8 cellular contexts compared by ENCODE assay signal in genomic region chr6:24403501-24403824, GRCh38. TPM values are rescaled to one million over a fixed set of nuclear protein-coding genes. Genes with fewer than 3 reads are reported as not detected.
DNase-seq lines count a peak whose midpoint lies in the region; ATAC-seq, FAIRE-seq and TF ChIP-seq lines count a peak whose summit lies in the region.

No MANE protein-coding gene starts in this region.

- DNase-seq in activated CD4-positive, alpha-beta T cell treated with anti-CD3 and anti-CD28 coated beads for 36 hours = no peak
- DNase-seq in activated CD4-positive, alpha-beta T cell treated with anti-CD3 and anti-CD28 coated beads for 48 hours = no peak
- DNase-seq in activated T-helper 2 cell treated with anti-CD3 and anti-CD28 coated beads, Interferon-gamma antibody, Interleukin-2, Interleukin-4, amounts not matched to agents 10 μg/mL and 5 μg/mL and 100 μg/mL, durations not matched to agents 14 hours and 24 hours and 36 hours (ENCODE audit: low spot score) = no peak
- no peak for DNase-seq in kidney
- no peak for DNase-seq in thoracic aorta (ENCODE audit: low spot score)
- no peak for DNase-seq in CD1c-positive myeloid dendritic cell (ENCODE audit: extremely low spot score)
- no peak for DNase-seq in HuH-7.5 (ENCODE audit: low spot score)

- H3K4me3 Mint-ChIP-seq in activated CD4-positive, alpha-beta T cell treated with anti-CD3 and anti-CD28 coated beads for 36 hours = peak overlapping the region; percentile 93
- peak overlapping the region; percentile 99 for H3K4me3 Mint-ChIP-seq in activated T-helper 2 cell treated with anti-CD3 and anti-CD28 coated beads, Interferon-gamma antibody, Interleukin-2, Interleukin-4, amounts not matched to agents 10 μg/mL and 5 μg/mL and 100 μg/mL, durations not matched to agents 14 hours and 24 hours and 36 hours (ENCODE audit: low read depth)

- H3K27ac Mint-ChIP-seq in activated CD4-positive, alpha-beta T cell treated with anti-CD3 and anti-CD28 coated beads for 36 hours = peak overlapping the region; percentile 86
- peak overlapping the region; percentile 83 for H3K27ac Mint-ChIP-seq in activated T-helper 2 cell treated with anti-CD3 and anti-CD28 coated beads, Interferon-gamma antibody, Interleukin-2, Interleukin-4, amounts not matched to agents 10 μg/mL and 5 μg/mL and 100 μg/mL, durations not matched to agents 14 hours and 24 hours and 36 hours

- CTCF ChIA-PET in activated CD4-positive, alpha-beta T cell treated with anti-CD3 and anti-CD28 coated beads for 36 hours (lab: Charles Lee) = no interaction called here

- H3K4me3 ChIP-seq in kidney (ENCODE audit: low read length in 2 of 2) = peak overlapping the region; percentile 96 to 98
- H3K4me3 ChIP-seq in thoracic aorta = peak overlapping the region; percentile 89

- no peak for FAIRE-seq in kidney (lab: Jason Lieb, UNC)

- H3K9ac ChIP-seq in kidney (ENCODE audit: low read length in 2 of 2) = peak overlapping the region; percentile 91

- intact Hi-C loops in activated CD4-positive, alpha-beta T cell treated with anti-CD3 and anti-CD28 coated beads for 36 hours (cut with DNase I, micrococcal nuclease) = loop anchor here (2.0 to 10.0 kb wide), 4 partner anchors 43 to 291 kb away; partner anchors contain the start of genes ACOT13 (in 1 of the 2), ALDH5A1 (in 1 of the 2) and TDP2 (in 1 of the 2)
- intact Hi-C loops in activated T-helper 2 cell treated with anti-CD3 and anti-CD28 coated beads, Interferon-gamma antibody, Interleukin-2, Interleukin-4, amounts not matched to agents 10 μg/mL and 5 μg/mL and 100 μg/mL, durations not matched to agents 14 hours and 24 hours and 36 hours (cut with micrococcal nuclease) = loop anchor here (2.0 kb wide), 1 partner anchor 91 kb away; the partner anchor contains the start of gene ALDH5A1
- intact Hi-C loops in kidney (cut with DNase I) = no loop called here

- peaks cover under 1 to 6% of the 10 kb centered on the region in 2 donors for H3K36me3 ChIP-seq in kidney (ENCODE audit: control insufficient read depth in 1 of 2, insufficient read depth in 2 of 2, low read length in 2 of 2)
- peaks cover 6% of the 10 kb centered on the region for H3K36me3 ChIP-seq in thoracic aorta

- H3K27ac ChIP-seq in kidney (ENCODE audit: low read depth in 2 of 2, low read length in 2 of 2) (peak overlapping the region; percentile 78 to 87), thoracic aorta (peak overlapping the region; percentile 62)

- H3K27me3 Mint-ChIP-seq in activated CD4-positive, alpha-beta T cell treated with anti-CD3 and anti-CD28 coated beads for 36 hours = peaks cover 12% of the 10 kb centered on the region
- peaks cover 20% of the 10 kb centered on the region for H3K27me3 Mint-ChIP-seq in activated T-helper 2 cell treated with anti-CD3 and anti-CD28 coated beads, Interferon-gamma antibody, Interleukin-2, Interleukin-4, amounts not matched to agents 10 μg/mL and 5 μg/mL and 100 μg/mL, durations not matched to agents 14 hours and 24 hours and 36 hours (ENCODE audit: low read depth)

- H3K27me3 ChIP-seq in thoracic aorta (replicated peaks; ENCODE audit: insufficient read depth) = no peaks in the 10 kb centered on the region

- TF ChIP-seq CTCF in kidney (IDR thresholded peaks at IDR 0.05; ENCODE audit: borderline replicate concordance, extremely low read depth, insufficient read depth) (no peak), thoracic aorta (IDR thresholded peaks at IDR 0.05) (no peak)

- POLR2A ChIA-PET in activated CD4-positive, alpha-beta T cell treated with anti-CD3 and anti-CD28 coated beads for 36 hours (lab: Charles Lee) = no interaction called here

- H3K9me3 ChIP-seq in kidney (ENCODE audit: control insufficient read depth in 1 of 2, low read length in 2 of 2) (no peaks in the 10 kb centered on the region), thoracic aorta (no peaks in the 10 kb centered on the region)

- peaks cover 26% of the 10 kb centered on the region for H3K4me1 Mint-ChIP-seq in activated CD4-positive, alpha-beta T cell treated with anti-CD3 and anti-CD28 coated beads for 36 hours
- peaks cover 25% of the 10 kb centered on the region for H3K4me1 Mint-ChIP-seq in activated T-helper 2 cell treated with anti-CD3 and anti-CD28 coated beads, Interferon-gamma antibody, Interleukin-2, Interleukin-4, amounts not matched to agents 10 μg/mL and 5 μg/mL and 100 μg/mL, durations not matched to agents 14 hours and 24 hours and 36 hours (ENCODE audit: low read depth)

- H3K9me3 Mint-ChIP-seq in activated CD4-positive, alpha-beta T cell treated with anti-CD3 and anti-CD28 coated beads for 36 hours (ENCODE audit: low read depth) = no peaks in the 10 kb centered on the region
- no peaks in the 10 kb centered on the region for H3K9me3 Mint-ChIP-seq in activated T-helper 2 cell treated with anti-CD3 and anti-CD28 coated beads, Interferon-gamma antibody, Interleukin-2, Interleukin-4, amounts not matched to agents 10 μg/mL and 5 μg/mL and 100 μg/mL, durations not matched to agents 14 hours and 24 hours and 36 hours

- H3K4me1 ChIP-seq in kidney (ENCODE audit: control insufficient read depth in 1 of 2, insufficient read depth in 1 of 2, low read depth in 1 of 2, low read length in 2 of 2) = peaks cover 3 to 5% of the 10 kb centered on the region in 2 donors
- peaks cover 12 to 14% of the 10 kb centered on the region in 2 donors for H3K4me1 ChIP-seq in thoracic aorta (ENCODE audit: control insufficient read depth in 1 of 2, low read depth in 2 of 2)

- no peak for ATAC-seq in activated CD4-positive, alpha-beta T cell treated with anti-CD3 and anti-CD28 coated beads for 36 hours
- ATAC-seq in thoracic aorta (ENCODE audit: insufficient number of reproducible peaks, low FRiP score, low read depth) (peak; percentile 41), GM18909 (IDR thresholded peaks at IDR 0.05; ENCODE audit: poor library complexity, unreplicated experiment) (no peak)

- H3K36me3 Mint-ChIP-seq in activated CD4-positive, alpha-beta T cell treated with anti-CD3 and anti-CD28 coated beads for 36 hours (ENCODE audit: low read depth) = peaks cover 8% of the 10 kb centered on the region
- H3K36me3 Mint-ChIP-seq in activated T-helper 2 cell treated with anti-CD3 and anti-CD28 coated beads, Interferon-gamma antibody, Interleukin-2, Interleukin-4, amounts not matched to agents 10 μg/mL and 5 μg/mL and 100 μg/mL, durations not matched to agents 14 hours and 24 hours and 36 hours (ENCODE audit: low read depth) = peaks cover 24% of the 10 kb centered on the region

RNA-seq across cellular contexts. Expression of gene MRS2, which starts 0.7 kb away (rescaled TPM):
- 10 to 100 TPM; 21.0 to 25.5 TPM for total RNA-seq in activated CD4-positive, alpha-beta T cell treated with anti-CD3 and anti-CD28 coated beads for 36 hours
- total RNA-seq in activated T-helper 2 cell treated with anti-CD3 and anti-CD28 coated beads, Interferon-gamma antibody, Interleukin-2, Interleukin-4, amounts not matched to agents 10 μg/mL and 5 μg/mL and 100 μg/mL, durations not matched to agents 14 hours and 24 hours and 36 hours = 30.5 and 31.1 TPM in 2 replicates
- total RNA-seq in kidney = 23.6 TPM
- 27.8 TPM for polyA plus RNA-seq in kidney (ENCODE audit: insufficient read depth, low read depth, low replicate concordance)
- 10 to 100 TPM; 17.9 to 20.2 TPM for total RNA-seq in thoracic aorta

RNA-seq across cellular contexts. Expression of gene DCDC2, which starts 45.6 kb away (rescaled TPM):
- total RNA-seq in activated CD4-positive, alpha-beta T cell treated with anti-CD3 and anti-CD28 coated beads for 36 hours = under 1 TPM in 1 of 2 experiments, not detected in 1; 0.23 TPM
- total RNA-seq in activated T-helper 2 cell treated with anti-CD3 and anti-CD28 coated beads, Interferon-gamma antibody, Interleukin-2, Interleukin-4, amounts not matched to agents 10 μg/mL and 5 μg/mL and 100 μg/mL, durations not matched to agents 14 hours and 24 hours and 36 hours = not detected in 2 replicates
- total RNA-seq in kidney (110 TPM), thoracic aorta (not detected)
- 22.1 TPM for polyA plus RNA-seq in kidney (ENCODE audit: insufficient read depth, low read depth, low replicate concordance)

Comparison
In these comparisons a context has a peak if more than half of its experiments do, and no peak if none do; other contexts are left out.
1. RNA of gene DCDC2, which starts 45.6 kb away (total RNA-seq): 110 TPM in kidney (single experiment); 0.23 TPM in activated CD4-positive, alpha-beta T cell treated with anti-CD3 and anti-CD28 coated beads for 36 hours, not detected in activated T-helper 2 cell treated with anti-CD3 and anti-CD28 coated beads, Interferon-gamma antibody, Interleukin-2, Interleukin-4, amounts not matched to agents 10 μg/mL and 5 μg/mL and 100 μg/mL, durations not matched to agents 14 hours and 24 hours and 36 hours and not detected in thoracic aorta; every median in the first group is over 10 times any median in the second.